In genomic region chr5:88837222-88837621, GRCh38 we compare ENCODE assay signal across 1 cellular context.
TF ChIP-seq lines count a peak whose summit lies in the region.

No MANE protein-coding gene starts in this region.

TF ChIP-seq in GM12891, 5 proteins besides CTCF, POLR2A, EP300 and RAD21:
- TF ChIP-seq POLR2AphosphoS5 (IDR thresholded peaks at IDR 0.05; ENCODE audit: low read depth, low read length) = no peak
